In genomic region chr18:21663615-21664014, GRCh38 we compare ENCODE assay signal across 17 cellular contexts. TPM values are rescaled to one million over a fixed set of nuclear protein-coding genes. Genes with fewer than 3 reads are reported as not detected.
A peak's percentile ranks its signal among the peaks of the same experiment; 100 is the strongest.
DNase-seq lines count a peak whose midpoint lies in the region; ATAC-seq, FAIRE-seq and TF ChIP-seq lines count a peak whose summit lies in the region.
"Had no signal": no experiment of that assay in that cellular context is flagged by ENCODE, and none has a peak within 500 bp of the region (broad histone marks: within the 10 kb centered on the region; RNA-seq: fewer than 3 reads in every experiment).

No MANE protein-coding gene starts in this region.

- no peak overlapping the region for H4K5ac ChIP-seq in H1 (ENCODE audit: insufficient read length, low read depth, low read length)

- TF ChIP-seq EP300 in H1 (IDR thresholded peaks at IDR 0.05; ENCODE audit: borderline replicate concordance in 1 of 2, low read depth in 2 of 2, low read length in 2 of 2), result no peak

- H2AK5ac ChIP-seq in H1 (ENCODE audit: low read depth, low read length), result no peak overlapping the region

- no peak overlapping the region for H4K91ac ChIP-seq in H1 (replicated peaks; ENCODE audit: insufficient read length, low read length)

- H3K27ac Mint-ChIP-seq in T-helper 2 cell treated with Interferon-gamma antibody and Interleukin-4, amounts not matched to agents 5 μg/mL and 100 μg/mL, for 36 hours, result no peak overlapping the region
- no peak overlapping the region for H3K27ac Mint-ChIP-seq in stimulated activated memory B cell treated with anti-CD40 and anti-IgM and Interleukin-4, amounts not matched to agents 10 μg/mL and 1 μg/mL and 100 μg/mL, for 72 hours

- TSS peak; percentile 1 for BruUV-seq in OCI-LY7 (replicated peaks; lab: Mats Ljungman, UMichigan)

- no peak overlapping the region for H2BK120ac ChIP-seq in H1 (replicated peaks; ENCODE audit: low read depth, low read length)

- no peaks in the 10 kb centered on the region for H3K4me1 Mint-ChIP-seq in T-helper 2 cell treated with Interferon-gamma antibody and Interleukin-4, amounts not matched to agents 5 μg/mL and 100 μg/mL, for 36 hours (ENCODE audit: low read depth)
- no peaks in the 10 kb centered on the region for H3K4me1 Mint-ChIP-seq in stimulated activated memory B cell treated with anti-CD40 and anti-IgM and Interleukin-4, amounts not matched to agents 10 μg/mL and 1 μg/mL and 100 μg/mL, for 72 hours

- intact Hi-C loops in OCI-LY7 (cut with micrococcal nuclease; ENCODE audit: unreplicated experiment) (no loop called here), sciatic nerve (cut with DNase I) (no loop called here)

- H3K79me1 ChIP-seq in H1 (ENCODE audit: low read depth, low read length), result no peaks in the 10 kb centered on the region

- no peak overlapping the region for H3K27ac ChIP-seq in OCI-LY7 (ENCODE audit: low read depth, low read length, poor library complexity, severe bottlenecking)
- H3K27ac ChIP-seq in H1 (ENCODE audit: low read depth, low read length), result no peak overlapping the region
- H3K27ac ChIP-seq: Peyer's patch had no signal

- no peak for TF ChIP-seq POLR2A in H1 (IDR thresholded peaks at IDR 0.05; ENCODE audit: control extremely low read depth in 1 of 2, low read depth in 2 of 2, low read length in 2 of 2)

- TF ChIP-seq RAD21 in H1 (IDR thresholded peaks at IDR 0.05 in 1 of 2, conservative IDR thresholded peaks at IDR 0.05 in 1 of 2; ENCODE audit: low read depth in 2 of 2, low read length in 2 of 2), result no peak

- no peak overlapping the region for H2BK12ac ChIP-seq in H1 (ENCODE audit: low read depth, low read length)

- H3K4me1 ChIP-seq in OCI-LY7 (ENCODE audit: insufficient read depth, low read length, poor library complexity, severe bottlenecking) (no peaks in the 10 kb centered on the region), H1 (replicated peaks in 1 of 4; ENCODE audit: control insufficient read depth in 3 of 4, insufficient read depth in 4 of 4, low read length in 3 of 4) (no peaks in the 10 kb centered on the region)

- CTCF ChIA-PET in OCI-LY7 (lab: Charles Lee; ENCODE audit: unreplicated experiment), result no interaction called here
- CTCF ChIA-PET in H1 (lab: Charles Lee; ENCODE audit: partially characterized antibody), result interaction anchor here (0.9 to 1.5 kb wide), 2 partner anchors 12 to 51 kb away, joined by 3 to 4 read pairs; partner anchors contain the start of gene SNRPD1

- POLR2A ChIA-PET in OCI-LY7 (lab: Charles Lee) (interaction anchor here (0.9 to 1.3 kb wide), 3 partner anchors 35 to 77 kb away, joined by 3 to 4 read pairs (median 3); partner anchors contain the start of gene MIB1), H1 (lab: Charles Lee; ENCODE audit: partially characterized antibody) (interaction anchor here (1.0 to 1.2 kb wide), 3 partner anchors 14 to 48 kb away, joined by 3 read pairs; no protein-coding TSS in a partner anchor)

- H3K23me2 ChIP-seq in H1 (ENCODE audit: low read depth, low read length), result no peaks in the 10 kb centered on the region

- DNase-seq in NCI-H2227 treated with DMSO at 0.1 percent for 48 hours (lab: John Stamatoyannopoulos, UW) (peak; percentile 4), NCI-H2227 (lab: John Stamatoyannopoulos, UW; ENCODE audit: unreplicated experiment) (no peak), OCI-LY7 (ENCODE audit: low spot score) (no peak), H1 (ENCODE audit: low read depth in 1 of 2, low spot score in 2 of 2) (peak in 1 of 2 experiments; percentile 26), sciatic nerve (ENCODE audit: low spot score) (no peak), NCI-H1694 (lab: John Stamatoyannopoulos, UW) (no peak)
- DNase-seq in T-helper 2 cell treated with Interferon-gamma antibody and Interleukin-4, amounts not matched to agents 5 μg/mL and 100 μg/mL, for 36 hours (ENCODE audit: low spot score), result no peak
- DNase-seq: DMS79, KBM-7, NCI-H1092, NCI-H1694 treated with DMSO at 0.1 percent for 48 hours, NCI-H446, Peyer's patch, SHP77 treated with DMSO at 0.1 percent for 48 hours had no signal

- WGBS in H1 (ENCODE audit: extremely low coverage in 1 of 2, insufficient coverage in 1 of 2, insufficient read length in 1 of 2, insufficient replicate concordance in 2 of 2, low coverage in 1 of 2, low lambda C conversion rate in 2 of 2, missing lambda C conversion rate in 1 of 2), 2 experiments, result 92 to 100% methylated on average over 2 to 8 of the region's 8 CpGs

- H3K27me3 Mint-ChIP-seq in T-helper 2 cell treated with Interferon-gamma antibody and Interleukin-4, amounts not matched to agents 5 μg/mL and 100 μg/mL, for 36 hours (ENCODE audit: low read depth), result no peaks in the 10 kb centered on the region
- H3K27me3 Mint-ChIP-seq in stimulated activated memory B cell treated with anti-CD40 and anti-IgM and Interleukin-4, amounts not matched to agents 10 μg/mL and 1 μg/mL and 100 μg/mL, for 72 hours, result no peaks in the 10 kb centered on the region

- H3K23ac ChIP-seq in H1 (ENCODE audit: insufficient read length), result no peak overlapping the region

- H3K9me3 Mint-ChIP-seq in T-helper 2 cell treated with Interferon-gamma antibody and Interleukin-4, amounts not matched to agents 5 μg/mL and 100 μg/mL, for 36 hours, result no peaks in the 10 kb centered on the region
- no peaks in the 10 kb centered on the region for H3K9me3 Mint-ChIP-seq in stimulated activated memory B cell treated with anti-CD40 and anti-IgM and Interleukin-4, amounts not matched to agents 10 μg/mL and 1 μg/mL and 100 μg/mL, for 72 hours

- no peak overlapping the region for H2AFZ ChIP-seq in OCI-LY7 (ENCODE audit: low read length)
- 0 out of 2 replicates have a peak overlapping the region, but pooled peaks have one; percentile 61 for H2AFZ ChIP-seq in H1 (ENCODE audit: low read length)

- no peak overlapping the region for H3K56ac ChIP-seq in H1 (replicated peaks; ENCODE audit: insufficient read length, low read depth, low read length)

- no peak overlapping the region for H2BK20ac ChIP-seq in H1 (ENCODE audit: low read length)

- no peak overlapping the region for H3K4me3 Mint-ChIP-seq in T-helper 2 cell treated with Interferon-gamma antibody and Interleukin-4, amounts not matched to agents 5 μg/mL and 100 μg/mL, for 36 hours
- no peak overlapping the region for H3K4me3 Mint-ChIP-seq in stimulated activated memory B cell treated with anti-CD40 and anti-IgM and Interleukin-4, amounts not matched to agents 10 μg/mL and 1 μg/mL and 100 μg/mL, for 72 hours

- H3K79me2 ChIP-seq in OCI-LY7 (ENCODE audit: insufficient read depth, low read depth, low read length), result peaks cover 2% of the 10 kb centered on the region; the same call in 1 of the 2 replicates
- H3K79me2 ChIP-seq in H1 (ENCODE audit: control insufficient read depth in 1 of 2, insufficient read depth in 2 of 2, low read length in 2 of 2), result no peaks in the 10 kb centered on the region

- TF ChIP-seq CTCF in OCI-LY7 (conservative IDR thresholded peaks at IDR 0.05; ENCODE audit: low read length) (no peak), H1 (IDR thresholded peaks at IDR 0.05; ENCODE audit: control extremely low read depth in 1 of 3, insufficient read depth in 1 of 3, low read depth in 1 of 3, low read length in 3 of 3) (no peak)

- H3K9me2 ChIP-seq in OCI-LY7 (ENCODE audit: insufficient read depth, low read length), result no peaks in the 10 kb centered on the region

- H4K8ac ChIP-seq in H1 (ENCODE audit: extremely low read depth, insufficient read depth, low read length), result no peak overlapping the region

- H4K20me1 ChIP-seq in OCI-LY7 (ENCODE audit: insufficient read depth, low read length), result 0 out of 2 replicates have a peak, but pooled peaks cover 2% of the 10 kb centered on the region
- no peaks in the 10 kb centered on the region for H4K20me1 ChIP-seq in H1 (replicated peaks in 1 of 2; ENCODE audit: control insufficient read depth in 1 of 2, insufficient read depth in 2 of 2, low read length in 2 of 2)

- no peak overlapping the region for H2BK5ac ChIP-seq in H1 (ENCODE audit: low read depth, low read length)

- H3K4ac ChIP-seq in H1 (replicated peaks; ENCODE audit: insufficient read length, low read depth, low read length), result no peak overlapping the region

- H3K9me3 ChIP-seq in OCI-LY7 (ENCODE audit: low read length) (no peaks in the 10 kb centered on the region), H1 (ENCODE audit: insufficient read depth in 2 of 2, low read depth in 1 of 2, low read length in 1 of 2) (no peaks in the 10 kb centered on the region)
- H3K9me3 ChIP-seq: Peyer's patch had no signal

- H3K36me3 Mint-ChIP-seq in T-helper 2 cell treated with Interferon-gamma antibody and Interleukin-4, amounts not matched to agents 5 μg/mL and 100 μg/mL, for 36 hours (ENCODE audit: low read depth), result peaks cover 13% of the 10 kb centered on the region
- H3K36me3 Mint-ChIP-seq in stimulated activated memory B cell treated with anti-CD40 and anti-IgM and Interleukin-4, amounts not matched to agents 10 μg/mL and 1 μg/mL and 100 μg/mL, for 72 hours, result peaks cover 12% of the 10 kb centered on the region

- H3K36me3 ChIP-seq in OCI-LY7 (ENCODE audit: insufficient read depth, low read length) (peaks cover 84% of the 10 kb centered on the region), H1 (ENCODE audit: control insufficient read depth in 2 of 4, insufficient read depth in 4 of 4, low read length in 3 of 4) (0 out of 8 replicates have a peak, but pooled peaks cover 0 to 3% (median 0%) of the 10 kb centered on the region in 4 experiments)

- H3K4me2 ChIP-seq in OCI-LY7 (ENCODE audit: low read length), result no peak overlapping the region
- no peak overlapping the region for H3K4me2 ChIP-seq in H1 (ENCODE audit: insufficient read depth in 1 of 2, low read depth in 2 of 2, low read length in 2 of 2)

- no peak overlapping the region for H2BK15ac ChIP-seq in H1 (ENCODE audit: low read length)

- no peak overlapping the region for H3K9ac ChIP-seq in H1 (replicated peaks in 1 of 4; ENCODE audit: extremely low read depth in 1 of 4, low read depth in 3 of 4, low read length in 3 of 4)

- no peak for FAIRE-seq in H1 (lab: Jason Lieb, UNC)
- FAIRE-seq: GM12878, GM18507 had no signal

- H3K4me3 ChIP-seq in OCI-LY7 (ENCODE audit: low read depth, low read length, poor library complexity, severe bottlenecking) (no peak overlapping the region), H1 (ENCODE audit: extremely low read depth in 1 of 4, insufficient read depth in 2 of 4, low read depth in 3 of 4, low read length in 4 of 4) (no peak overlapping the region)
- H3K4me3 ChIP-seq: GM12878, Peyer's patch had no signal

- H3K14ac ChIP-seq in H1 (ENCODE audit: insufficient read length), result no peak overlapping the region

- H3K27me3 ChIP-seq in H1 (replicated peaks in 1 of 4; ENCODE audit: control insufficient read depth in 3 of 4, extremely low read depth in 1 of 4, insufficient read depth in 3 of 4, low read length in 3 of 4), result no peaks in the 10 kb centered on the region
- H3K27me3 ChIP-seq: Peyer's patch had no signal

- ATAC-seq in sciatic nerve, result peak; percentile 90
- no peak for ATAC-seq in stimulated activated memory B cell treated with anti-CD40 and anti-IgM and Interleukin-4, amounts not matched to agents 10 μg/mL and 1 μg/mL and 100 μg/mL, for 72 hours
- ATAC-seq: GM12878 had no signal

- no peak overlapping the region for H3K18ac ChIP-seq in H1 (ENCODE audit: extremely low read depth, low read length)

RNA-seq across cellular contexts. Expression of gene ABHD3, which starts 41.0 kb away (rescaled TPM):
- 126 and 154 TPM in 2 replicates for total RNA-seq in OCI-LY7 (2014; rRNA removed; shearing (Covaris generic))
- total RNA-seq in OCI-LY7 (2022) (169 and 185 TPM in 2 replicates), sciatic nerve (15.4 TPM)
- 9.0 and 12.1 TPM in 2 replicates for total RNA-seq in H1 (2021; fragmentation: NEBNext Ultra II Directional; extraction: Animal tissue kit (Norgen Biotek cat#: 25700))
- polyA plus RNA-seq in H1 (2011; rRNA removed), result 6.1 and 8.4 TPM in 2 replicates
- polyA plus RNA-seq in H1 (2011; cell fraction: cytosol; rRNA removed), result 9.9 TPM
- polyA plus RNA-seq in H1 (2011; cell fraction: nucleus; rRNA removed), result 14.7 TPM
- polyA plus RNA-seq in H1 (2012, experiment 1 of 2), result 7.0 to 8.8 TPM (median 7.4 TPM) in 4 replicates
- 2.3 TPM for polyA plus RNA-seq in H1 (2012, experiment 2 of 2)
- polyA plus RNA-seq in H1 (2013, experiment 1 of 2), result 6.7 TPM
- polyA plus RNA-seq in H1 (2013, experiment 2 of 2), result 6.9 TPM
- polyA minus RNA-seq in H1 (2011; rRNA and poly(A)+ RNA removed), result 8.2 and 9.6 TPM in 2 replicates
- 10.1 TPM for polyA minus RNA-seq in H1 (2011; cell fraction: cytosol; rRNA and poly(A)+ RNA removed)
- 19.9 TPM for polyA minus RNA-seq in H1 (2011; cell fraction: nucleus; rRNA and poly(A)+ RNA removed)

RNA-seq across cellular contexts. Expression of gene SNRPD1, which starts 51.5 kb away (rescaled TPM):
- 133 and 191 TPM in 2 replicates for total RNA-seq in OCI-LY7 (2014; rRNA removed; shearing (Covaris generic))
- total RNA-seq in OCI-LY7 (2022), result 142 and 181 TPM in 2 replicates
- 180 and 184 TPM in 2 replicates for total RNA-seq in H1 (2021; fragmentation: NEBNext Ultra II Directional; extraction: Animal tissue kit (Norgen Biotek cat#: 25700))
- polyA plus RNA-seq in H1 (2011; rRNA removed), result 27.3 and 59.6 TPM in 2 replicates
- polyA plus RNA-seq in H1 (2011; cell fraction: cytosol; rRNA removed), result 140 TPM
- 5.0 TPM for polyA plus RNA-seq in H1 (2011; cell fraction: nucleus; rRNA removed)
- polyA plus RNA-seq in H1 (2012, experiment 1 of 2), result 116 to 202 TPM (median 168 TPM) in 4 replicates
- polyA plus RNA-seq in H1 (2012, experiment 2 of 2), result 473 TPM
- 175 TPM for polyA plus RNA-seq in H1 (2013, experiment 1 of 2)
- polyA plus RNA-seq in H1 (2013, experiment 2 of 2), result 201 TPM
- polyA minus RNA-seq in H1 (2011; rRNA and poly(A)+ RNA removed), result 8.5 and 11.2 TPM in 2 replicates
- polyA minus RNA-seq in H1 (2011; cell fraction: cytosol; rRNA and poly(A)+ RNA removed), result 60.0 TPM
- polyA minus RNA-seq in H1 (2011; cell fraction: nucleus; rRNA and poly(A)+ RNA removed), result 19.4 TPM
- total RNA-seq in sciatic nerve, result 28.2 TPM
